ENCODE assay signal across 11 cellular contexts in genomic region chr14:102028733-102029132, GRCh38. TPM values are rescaled to one million over a fixed set of nuclear protein-coding genes. Genes with fewer than 3 reads are reported as not detected.
DNase-seq lines count a peak whose midpoint lies in the region; ATAC-seq and TF ChIP-seq lines count a peak whose summit lies in the region.
"Had no signal": no experiment of that assay in that cellular context is flagged by ENCODE, and none has a peak within 500 bp of the region (broad histone marks: within the 10 kb centered on the region; RNA-seq: fewer than 3 reads in every experiment).

No MANE protein-coding gene starts in this region.

- WGBS in esophagus squamous epithelium, 2 donors = 49 to 55% methylated on average over 3 of the region's 3 CpGs

- peaks cover 10% of the 10 kb centered on the region for H3K4me1 Mint-ChIP-seq in osteocyte (ENCODE audit: unreplicated experiment)

- peak overlapping the region; percentile 4 to 64 (median 30) for H3K27ac ChIP-seq in esophagus squamous epithelium
- H3K27ac ChIP-seq: tibial artery had no signal

- H3K9me3 Mint-ChIP-seq in osteocyte (ENCODE audit: unreplicated experiment) = no peaks in the 10 kb centered on the region

- no peak overlapping the region for H3K4me3 Mint-ChIP-seq in osteocyte (ENCODE audit: unreplicated experiment)

- no peak for TF ChIP-seq POLR2A in esophagus squamous epithelium (IDR thresholded peaks at IDR 0.05)

- H3K27me3 Mint-ChIP-seq in osteocyte (ENCODE audit: unreplicated experiment) = no peaks in the 10 kb centered on the region

- no peak for TF ChIP-seq CTCF in esophagus squamous epithelium (IDR thresholded peaks at IDR 0.05)
- no peak for TF ChIP-seq CTCF in osteocyte (IDR thresholded peaks at IDR 0.05)

- H3K4me3 ChIP-seq in MG63 = no peak overlapping the region
- H3K4me3 ChIP-seq in esophagus squamous epithelium = no peak overlapping the region
- H3K4me3 ChIP-seq: tibial artery had no signal

- no peaks in the 10 kb centered on the region for H3K9me3 ChIP-seq in MG63
- H3K9me3 ChIP-seq in esophagus squamous epithelium = no peaks in the 10 kb centered on the region
- H3K9me3 ChIP-seq: tibial artery had no signal

- peaks cover 63% of the 10 kb centered on the region for H3K36me3 Mint-ChIP-seq in osteocyte (ENCODE audit: unreplicated experiment)

- no peak for ATAC-seq in HG02571 (IDR thresholded peaks at IDR 0.05; ENCODE audit: unreplicated experiment)

- peak overlapping the region; percentile 83 for H3K27ac Mint-ChIP-seq in osteocyte (ENCODE audit: unreplicated experiment)

- H3K27me3 ChIP-seq in MG63 (no peaks in the 10 kb centered on the region), esophagus squamous epithelium (no peaks in the 10 kb centered on the region)
- H3K27me3 ChIP-seq: tibial artery had no signal

- intact Hi-C loops in esophagus squamous epithelium (cut with DNase I) = no loop called here

- H3K36me3 ChIP-seq in MG63 = peaks cover 63% of the 10 kb centered on the region
- peaks cover 61 to 100% (median 76%) of the 10 kb centered on the region in 3 donors for H3K36me3 ChIP-seq in esophagus squamous epithelium

- DNase-seq in COLO829 (ENCODE audit: low spot score) (peak; percentile 9), MG63 (peak; percentile 26), esophagus squamous epithelium (lab: John Stamatoyannopoulos, UW) (no peak), osteocyte (ENCODE audit: extremely low spot score, unreplicated experiment) (no peak), mucosa of gallbladder (ENCODE audit: low spot score) (no peak), anterior cingulate cortex (lab: John Stamatoyannopoulos, UW) (no peak), NCI-H2196 treated with DMSO at 0.1 percent for 48 hours (lab: John Stamatoyannopoulos, UW; ENCODE audit: unreplicated experiment) (no peak)
- DNase-seq: stimulated activated CD4-positive, alpha-beta T cell treated with anti-CD3 and anti-CD28 coated beads, Interleukin-1b, Interleukin-23, amount 100 ng/mL, for 48 hours; T-helper 1 cell; tibial artery had no signal

- peaks cover 0 to 24% (median 0%) of the 10 kb centered on the region in 3 donors for H3K4me1 ChIP-seq in esophagus squamous epithelium
- H3K4me1 ChIP-seq: tibial artery had no signal

RNA-seq across cellular contexts. Expression of gene HSP90AA1, which starts 58.1 kb away (rescaled TPM):
- 158 and 180 TPM in 2 replicates for total RNA-seq in MG63 (2014; rRNA removed; shearing (Covaris generic); ENCODE audit: low replicate concordance)
- total RNA-seq in esophagus squamous epithelium (100 to 1,000 TPM; 224 to 950 (median 420) TPM), osteocyte (311 and 317 TPM in 2 replicates), mucosa of gallbladder (818 TPM)

Comparison
In these comparisons a context has a peak if more than half of its experiments do, and no peak if none do; other contexts are left out.
1. DNase-seq: peak in COLO829 (single experiment) and MG63 (single experiment); none in esophagus squamous epithelium (single experiment), osteocyte (single experiment), mucosa of gallbladder (single experiment), anterior cingulate cortex (0 of 58) and NCI-H2196 treated with DMSO at 0.1 percent for 48 hours (single experiment).